ENCODE assay signal across 1 cellular context in the genomic region with DNA sequence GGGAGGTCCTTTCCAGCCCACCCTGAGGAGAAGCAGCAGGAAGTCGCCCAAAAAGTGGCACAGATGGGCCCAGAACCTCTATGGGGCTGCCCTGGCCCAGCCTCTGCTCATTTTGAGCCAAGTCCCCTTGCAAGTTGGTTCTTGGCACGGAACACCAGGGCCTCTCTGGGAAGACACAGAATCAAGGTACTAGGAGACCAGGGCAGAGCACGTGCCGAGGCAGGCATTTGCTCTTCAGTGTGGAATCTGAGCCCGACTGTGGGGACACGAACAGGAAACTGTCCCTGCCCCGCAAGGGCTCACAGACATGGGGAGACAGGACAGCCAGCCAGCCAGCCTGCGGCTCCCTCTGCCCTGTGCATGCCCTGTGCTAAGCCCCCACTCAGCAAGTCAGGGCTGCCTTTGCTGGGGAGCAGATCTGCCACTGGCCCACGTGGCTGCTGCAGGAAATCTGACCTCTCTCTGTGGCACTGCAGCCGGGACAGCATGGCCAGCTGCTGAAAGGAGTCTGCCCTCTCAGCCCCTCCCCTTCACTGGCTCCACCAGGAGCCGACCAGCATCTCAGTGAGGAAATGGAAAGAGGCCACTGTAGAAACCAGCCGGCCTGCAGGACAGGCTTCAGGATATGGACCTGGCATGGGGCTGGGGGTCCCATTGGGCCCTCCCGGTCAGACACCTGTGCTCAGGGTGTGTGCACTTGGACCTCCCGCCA.
TF ChIP-seq lines count a peak whose summit lies in the region.

No MANE protein-coding gene starts in this region.

TF ChIP-seq in HepG2, 621 proteins besides CTCF, POLR2A, EP300 and RAD21 (continued from another document and continues in another):
- TF ChIP-seq TFE3 (CRISPR knock-in tag; IDR thresholded peaks at IDR 0.05): no peak
- TF ChIP-seq SIN3B (IDR thresholded peaks at IDR 0.05; ENCODE audit: low read length): no peak
- TF ChIP-seq ZBTB42 (CRISPR knock-in tag; IDR thresholded peaks at IDR 0.05): no peak
- no peak for TF ChIP-seq ARHGAP35 (CRISPR knock-in tag; IDR thresholded peaks at IDR 0.05; ENCODE audit: borderline replicate concordance)
- no peak; the same call in 1 of the 2 replicates for TF ChIP-seq MXD4 (CRISPR knock-in tag; IDR thresholded peaks at IDR 0.05)
- TF ChIP-seq ZNF577 (CRISPR knock-in tag; IDR thresholded peaks at IDR 0.05; ENCODE audit: borderline replicate concordance, low read depth): no peak
- TF ChIP-seq, protein P1, sequence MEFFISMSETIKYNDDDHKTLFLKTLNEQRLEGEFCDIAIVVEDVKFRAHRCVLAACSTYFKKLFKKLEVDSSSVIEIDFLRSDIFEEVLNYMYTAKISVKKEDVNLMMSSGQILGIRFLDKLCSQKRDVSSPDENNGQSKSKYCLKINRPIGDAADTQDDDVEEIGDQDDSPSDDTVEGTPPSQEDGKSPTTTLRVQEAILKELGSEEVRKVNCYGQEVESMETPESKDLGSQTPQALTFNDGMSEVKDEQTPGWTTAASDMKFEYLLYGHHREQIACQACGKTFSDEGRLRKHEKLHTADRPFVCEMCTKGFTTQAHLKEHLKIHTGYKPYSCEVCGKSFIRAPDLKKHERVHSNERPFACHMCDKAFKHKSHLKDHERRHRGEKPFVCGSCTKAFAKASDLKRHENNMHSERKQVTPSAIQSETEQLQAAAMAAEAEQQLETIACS (CRISPR knock-in tag; IDR thresholded peaks at IDR 0.05): no peak
- no peak for TF ChIP-seq ZBTB34 (CRISPR knock-in tag; IDR thresholded peaks at IDR 0.05)
- TF ChIP-seq, protein P2, sequence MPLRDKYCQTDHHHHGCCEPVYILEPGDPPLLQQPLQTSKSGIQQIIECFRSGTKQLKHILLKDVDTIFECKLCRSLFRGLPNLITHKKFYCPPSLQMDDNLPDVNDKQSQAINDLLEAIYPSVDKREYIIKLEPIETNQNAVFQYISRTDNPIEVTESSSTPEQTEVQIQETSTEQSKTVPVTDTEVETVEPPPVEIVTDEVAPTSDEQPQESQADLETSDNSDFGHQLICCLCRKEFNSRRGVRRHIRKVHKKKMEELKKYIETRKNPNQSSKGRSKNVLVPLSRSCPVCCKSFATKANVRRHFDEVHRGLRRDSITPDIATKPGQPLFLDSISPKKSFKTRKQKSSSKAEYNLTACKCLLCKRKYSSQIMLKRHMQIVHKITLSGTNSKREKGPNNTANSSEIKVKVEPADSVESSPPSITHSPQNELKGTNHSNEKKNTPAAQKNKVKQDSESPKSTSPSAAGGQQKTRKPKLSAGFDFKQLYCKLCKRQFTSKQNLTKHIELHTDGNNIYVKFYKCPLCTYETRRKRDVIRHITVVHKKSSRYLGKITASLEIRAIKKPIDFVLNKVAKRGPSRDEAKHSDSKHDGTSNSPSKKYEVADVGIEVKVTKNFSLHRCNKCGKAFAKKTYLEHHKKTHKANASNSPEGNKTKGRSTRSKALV (CRISPR knock-in tag; IDR thresholded peaks at IDR 0.05): no peak
- no peak for TF ChIP-seq ZNF343 (CRISPR knock-in tag; IDR thresholded peaks at IDR 0.05)
- TF ChIP-seq HNF1A (IDR thresholded peaks at IDR 0.05; ENCODE audit: low read depth): no peak
- TF ChIP-seq HNF1A (CRISPR knock-in tag; IDR thresholded peaks at IDR 0.05; ENCODE audit: borderline replicate concordance): peak; percentile 52; the same call in 1 of the 2 replicates
- no peak for TF ChIP-seq ARID5B (CRISPR knock-in tag; IDR thresholded peaks at IDR 0.05)
- TF ChIP-seq NCOA1 (CRISPR knock-in tag; IDR thresholded peaks at IDR 0.05): no peak
- no peak for TF ChIP-seq ZBTB21 (CRISPR knock-in tag; IDR thresholded peaks at IDR 0.05)
- no peak for TF ChIP-seq MTF1 (CRISPR knock-in tag; IDR thresholded peaks at IDR 0.05)
- no peak for TF ChIP-seq ATF4 (CRISPR knock-in tag; IDR thresholded peaks at IDR 0.05)
- TF ChIP-seq, protein P3, sequence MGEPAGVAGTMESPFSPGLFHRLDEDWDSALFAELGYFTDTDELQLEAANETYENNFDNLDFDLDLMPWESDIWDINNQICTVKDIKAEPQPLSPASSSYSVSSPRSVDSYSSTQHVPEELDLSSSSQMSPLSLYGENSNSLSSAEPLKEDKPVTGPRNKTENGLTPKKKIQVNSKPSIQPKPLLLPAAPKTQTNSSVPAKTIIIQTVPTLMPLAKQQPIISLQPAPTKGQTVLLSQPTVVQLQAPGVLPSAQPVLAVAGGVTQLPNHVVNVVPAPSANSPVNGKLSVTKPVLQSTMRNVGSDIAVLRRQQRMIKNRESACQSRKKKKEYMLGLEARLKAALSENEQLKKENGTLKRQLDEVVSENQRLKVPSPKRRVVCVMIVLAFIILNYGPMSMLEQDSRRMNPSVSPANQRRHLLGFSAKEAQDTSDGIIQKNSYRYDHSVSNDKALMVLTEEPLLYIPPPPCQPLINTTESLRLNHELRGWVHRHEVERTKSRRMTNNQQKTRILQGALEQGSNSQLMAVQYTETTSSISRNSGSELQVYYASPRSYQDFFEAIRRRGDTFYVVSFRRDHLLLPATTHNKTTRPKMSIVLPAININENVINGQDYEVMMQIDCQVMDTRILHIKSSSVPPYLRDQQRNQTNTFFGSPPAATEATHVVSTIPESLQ (CRISPR knock-in tag; conservative IDR thresholded peaks at IDR 0.05): no peak
- no peak for TF ChIP-seq RORA (CRISPR knock-in tag; IDR thresholded peaks at IDR 0.05)
- no peak for TF ChIP-seq MAZ (IDR thresholded peaks at IDR 0.05; ENCODE audit: borderline replicate concordance, low read depth, low read length)
- 0 out of 2 replicates have a peak, but pooled peaks have one; percentile 35 for TF ChIP-seq MAZ (CRISPR knock-in tag; IDR thresholded peaks at IDR 0.05; ENCODE audit: low read depth)
- no peak for TF ChIP-seq EED (CRISPR knock-in tag; IDR thresholded peaks at IDR 0.05)
- TF ChIP-seq ZSCAN22 (CRISPR knock-in tag; IDR thresholded peaks at IDR 0.05): no peak
- TF ChIP-seq, protein P4, sequence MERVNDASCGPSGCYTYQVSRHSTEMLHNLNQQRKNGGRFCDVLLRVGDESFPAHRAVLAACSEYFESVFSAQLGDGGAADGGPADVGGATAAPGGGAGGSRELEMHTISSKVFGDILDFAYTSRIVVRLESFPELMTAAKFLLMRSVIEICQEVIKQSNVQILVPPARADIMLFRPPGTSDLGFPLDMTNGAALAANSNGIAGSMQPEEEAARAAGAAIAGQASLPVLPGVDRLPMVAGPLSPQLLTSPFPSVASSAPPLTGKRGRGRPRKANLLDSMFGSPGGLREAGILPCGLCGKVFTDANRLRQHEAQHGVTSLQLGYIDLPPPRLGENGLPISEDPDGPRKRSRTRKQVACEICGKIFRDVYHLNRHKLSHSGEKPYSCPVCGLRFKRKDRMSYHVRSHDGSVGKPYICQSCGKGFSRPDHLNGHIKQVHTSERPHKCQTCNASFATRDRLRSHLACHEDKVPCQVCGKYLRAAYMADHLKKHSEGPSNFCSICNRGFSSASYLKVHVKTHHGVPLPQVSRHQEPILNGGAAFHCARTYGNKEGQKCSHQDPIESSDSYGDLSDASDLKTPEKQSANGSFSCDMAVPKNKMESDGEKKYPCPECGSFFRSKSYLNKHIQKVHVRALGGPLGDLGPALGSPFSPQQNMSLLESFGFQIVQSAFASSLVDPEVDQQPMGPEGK (CRISPR knock-in tag; IDR thresholded peaks at IDR 0.05): peak; percentile 38; the same call in 1 of the 2 replicates
- TF ChIP-seq ZSCAN20 (CRISPR knock-in tag; IDR thresholded peaks at IDR 0.05; ENCODE audit: borderline replicate concordance): no peak
- TF ChIP-seq POGK (CRISPR knock-in tag; conservative IDR thresholded peaks at IDR 0.05): no peak
- TF ChIP-seq NR1H2 (CRISPR knock-in tag; IDR thresholded peaks at IDR 0.05; ENCODE audit: borderline replicate concordance, low read depth): no peak
- TF ChIP-seq YEATS2 (CRISPR knock-in tag; IDR thresholded peaks at IDR 0.05; ENCODE audit: borderline replicate concordance): no peak
- TF ChIP-seq ZNF775 (CRISPR knock-in tag; IDR thresholded peaks at IDR 0.05; ENCODE audit: borderline replicate concordance): no peak
- TF ChIP-seq SIX4 (CRISPR knock-in tag; IDR thresholded peaks at IDR 0.05): 0 out of 2 replicates have a peak, but pooled peaks have one; percentile 26
- no peak for TF ChIP-seq XBP1 (CRISPR knock-in tag; IDR thresholded peaks at IDR 0.05)
